ENCODE assay signal across 11 cellular contexts in genomic region chr22:28759861-28760560, GRCh38. TPM values are rescaled to one million over a fixed set of nuclear protein-coding genes. Genes with fewer than 3 reads are reported as not detected.
A peak's percentile ranks its signal among the peaks of the same experiment; 100 is the strongest.
DNase-seq lines count a peak whose midpoint lies in the region; ATAC-seq, FAIRE-seq and TF ChIP-seq lines count a peak whose summit lies in the region.
"Had no signal": no experiment of that assay in that cellular context is flagged by ENCODE, and none has a peak within 500 bp of the region (broad histone marks: within the 10 kb centered on the region; RNA-seq: fewer than 3 reads in every experiment).

No MANE protein-coding gene starts in this region.

- H3K79me2 ChIP-seq in H9 (ENCODE audit: insufficient read depth, low read length) (no peaks in the 10 kb centered on the region), K562 (ENCODE audit: control insufficient read depth, insufficient read depth, low read length) (no peaks in the 10 kb centered on the region)

- H2BK5ac ChIP-seq in H9 (ENCODE audit: insufficient read length, low read length), result peak overlapping the region; percentile 46

- H4K91ac ChIP-seq in H9 (ENCODE audit: insufficient read length, low read depth, low read length), result no peak overlapping the region

- intact Hi-C loops in K562 (cut with micrococcal nuclease), result no loop called here
- intact Hi-C loops in ovary (cut with DNase I), result no loop called here

- H3K36me3 Mint-ChIP-seq in H9 (ENCODE audit: insufficient read depth in 1 of 3, low read depth in 3 of 3) (peaks cover 12 to 19% (median 14%) of the 10 kb centered on the region in 3 experiments), naive B cell (peaks cover 7 to 11% of the 10 kb centered on the region in 2 donors)

- CTCF ChIA-PET in K562 (lab: Yijun Ruan, JAX; ENCODE audit: low intra/inter-chr PET ratio), result no interaction called here

- H2AFZ ChIP-seq in H9 (ENCODE audit: low read length) (no peak overlapping the region), K562 (ENCODE audit: low read depth, low read length) (peak overlapping the region; percentile 51)

- H3K79me1 ChIP-seq in H9 (ENCODE audit: insufficient read depth, low read depth, low read length, poor library complexity, severe bottlenecking), result no peaks in the 10 kb centered on the region

- H3K27ac ChIP-seq in H9 (ENCODE audit: insufficient read length, low read depth, low read length), result peak overlapping the region; percentile 92
- no peak overlapping the region for H3K27ac ChIP-seq in K562 (ENCODE audit: extremely low read depth, low read depth, low read length)
- H3K27ac ChIP-seq in ovary, result no peak overlapping the region

- H3K27me3 ChIP-seq in H9 (ENCODE audit: insufficient read depth, low read length) (no peaks in the 10 kb centered on the region), K562 (ENCODE audit: control insufficient read depth in 2 of 2, insufficient read depth in 2 of 2, low read length in 2 of 2) (no peaks in the 10 kb centered on the region), ovary (no peaks in the 10 kb centered on the region)

- no peak for TF ChIP-seq RAD21 in K562 (CRISPR knock-in tag; conservative IDR thresholded peaks at IDR 0.05 in 1 of 2, IDR thresholded peaks at IDR 0.05 in 1 of 2)

- in situ Hi-C loops in K562 (cut with MboI), result no loop called here

- peak overlapping the region; percentile 29 for H3K4me2 ChIP-seq in H9 (ENCODE audit: insufficient read depth, insufficient read length, low read length)
- H3K4me2 ChIP-seq in K562 (ENCODE audit: insufficient read depth, low read length), result no peak overlapping the region

- H4K5ac ChIP-seq in H9 (ENCODE audit: insufficient read length, low read depth, low read length), result peak overlapping the region; percentile 11

- H3K4me3 ChIP-seq in K562 (no peak overlapping the region), ovary (no peak overlapping the region)

- TF ChIP-seq POLR2A in K562 (conservative IDR thresholded peaks at IDR 0.05), result no peak
- no peak for TF ChIP-seq POLR2A in ovary (IDR thresholded peaks at IDR 0.05)

- DNase-seq in H9, result peak; percentile 58
- peak; percentile 28 for DNase-seq in NCI-H2029 treated with DMSO at 0.1 percent for 48 hours (lab: John Stamatoyannopoulos, UW)
- no peak for DNase-seq in K562 (ENCODE audit: extremely low read depth in 1 of 4, low spot score in 3 of 4)
- no peak for DNase-seq in naive B cell
- DNase-seq in ovary, result no peak
- no peak for DNase-seq in activated effector memory CD4-positive, alpha-beta T cell treated with Interleukin-2 at 50 U/mL for 16 hours
- DNase-seq: activated naive CD4-positive, alpha-beta T cell treated with anti-CD3 and anti-CD28 coated beads for 36 hours; NCI-H526 treated with DMSO at 0.1 percent for 48 hours; right cardiac atrium had no signal

- H2BK15ac ChIP-seq in H9 (ENCODE audit: low read depth, low read length), result no peak overlapping the region

- no peak overlapping the region for H2BK12ac ChIP-seq in H9 (ENCODE audit: insufficient read length, low read depth, low read length)

- H3T11ph ChIP-seq in H9 (ENCODE audit: low read length), result no peak overlapping the region

- no peak overlapping the region for H2BK120ac ChIP-seq in H9 (ENCODE audit: low read depth, low read length, poor library complexity, severe bottlenecking)

- TF ChIP-seq CTCF in H9 (conservative IDR thresholded peaks at IDR 0.05), result no peak
- no peak for TF ChIP-seq CTCF in K562 (IDR thresholded peaks at IDR 0.05 in 2 of 3, conservative IDR thresholded peaks at IDR 0.05 in 1 of 3; ENCODE audit: insufficient read depth in 2 of 3, low read depth in 1 of 3, low read length in 3 of 3)
- no peak for TF ChIP-seq CTCF in ovary (IDR thresholded peaks at IDR 0.05)

- H2AK5ac ChIP-seq in H9 (ENCODE audit: insufficient read length, low read length), result no peak overlapping the region

- H4K8ac ChIP-seq in H9 (replicated peaks; ENCODE audit: insufficient read length, low read depth, low read length), result no peak overlapping the region

- H3K9me3 ChIP-seq in H9 (ENCODE audit: control insufficient read depth, low read depth, low read length), result no peaks in the 10 kb centered on the region
- H3K9me3 ChIP-seq in K562 (replicated peaks; ENCODE audit: control insufficient read depth, insufficient read depth, low read depth, low read length), result no peaks in the 10 kb centered on the region
- H3K9me3 ChIP-seq in ovary, result no peaks in the 10 kb centered on the region

- no peak overlapping the region for H2BK20ac ChIP-seq in H9 (ENCODE audit: low read depth, low read length, poor library complexity, severe bottlenecking)

- peak overlapping the region; percentile 36 for H3K9ac ChIP-seq in H9 (ENCODE audit: extremely low read depth, insufficient read length, low read length)
- no peak overlapping the region for H3K9ac ChIP-seq in K562 (ENCODE audit: insufficient read depth in 1 of 2, low read depth in 2 of 2, low read length in 2 of 2)

- H3K4me1 ChIP-seq in H9 (ENCODE audit: insufficient read depth, low read length) (no peaks in the 10 kb centered on the region; the same call in 1 of the 2 replicates), K562 (replicated peaks in 1 of 2; ENCODE audit: control insufficient read depth in 2 of 2, insufficient read depth in 2 of 2, low read length in 2 of 2) (no peaks in the 10 kb centered on the region), ovary (ENCODE audit: insufficient read depth) (no peaks in the 10 kb centered on the region)

- H3K4me1 Mint-ChIP-seq in H9 (peaks cover 18 to 25% of the 10 kb centered on the region in 2 experiments), naive B cell (peaks cover 16 to 25% (median 17%) of the 10 kb centered on the region in 3 donors)

- H3K56ac ChIP-seq in H9 (ENCODE audit: insufficient read length, low read depth, low read length), result no peak overlapping the region

- H3K4me3 Mint-ChIP-seq in H9 (peak overlapping the region; percentile 37 to 67), naive B cell (peak overlapping the region in 6 of 8 donors; percentile 44 to 80 (median 59))
- H3K4me3 Mint-ChIP-seq: activated naive CD4-positive, alpha-beta T cell treated with anti-CD3 and anti-CD28 coated beads for 36 hours had no signal

- H3K27me3 Mint-ChIP-seq in H9 (ENCODE audit: low read depth) (no peaks in the 10 kb centered on the region; the same call in 1 of the 2 replicates), naive B cell (no peaks in the 10 kb centered on the region)

- H3K9me1 ChIP-seq in K562 (ENCODE audit: control insufficient read depth, insufficient read depth, low read length), result no peaks in the 10 kb centered on the region

- H3K18ac ChIP-seq in H9 (ENCODE audit: insufficient read length, low read depth, low read length), result peak overlapping the region; percentile 96

- H3K9me3 Mint-ChIP-seq in H9 (peaks cover 10 to 11% of the 10 kb centered on the region in 2 experiments; a peak in 4 of 5 replicates), naive B cell (no peaks in the 10 kb centered on the region)
- H3K9me3 Mint-ChIP-seq: activated naive CD4-positive, alpha-beta T cell treated with anti-CD3 and anti-CD28 coated beads for 36 hours had no signal

- no peak for ATAC-seq in K562
- ATAC-seq in naive B cell (ENCODE audit: low read depth in 2 of 2), result peak; percentile 25 to 54
- no peak for ATAC-seq in GM21737 (IDR thresholded peaks at IDR 0.05; ENCODE audit: unreplicated experiment)
- ATAC-seq in HG02759 (IDR thresholded peaks at IDR 0.05; ENCODE audit: unreplicated experiment), result no peak
- ATAC-seq: right cardiac atrium had no signal

- H4K20me1 ChIP-seq in H9 (ENCODE audit: control insufficient read depth, insufficient read depth, insufficient read length) (no peaks in the 10 kb centered on the region), K562 (replicated peaks; ENCODE audit: control insufficient read depth, insufficient read depth, low read length) (no peaks in the 10 kb centered on the region)

- WGBS in H9 (ENCODE audit: extremely low coverage, insufficient read length, low lambda C conversion rate), result no CpG with 5 or more reads among the region's 3 CpGs
- WGBS in K562 (ENCODE audit: insufficient coverage, low coverage, missing lambda C conversion rate), result 51% methylated on average over 3 of the region's 3 CpGs
- WGBS in ovary, 3 donors, result 29 to 43% (median 40%) methylated on average over 3 of the region's 3 CpGs

- FAIRE-seq in K562 (lab: Jason Lieb, UNC), result no peak

- peak overlapping the region; percentile 42; the same call in 1 of the 2 replicates for H3K14ac ChIP-seq in H9 (ENCODE audit: insufficient read depth, low read length)

- peak overlapping the region; percentile 91 to 99 (median 96) for H3K27ac Mint-ChIP-seq in H9
- peak overlapping the region; percentile 20 to 83 (median 41) for H3K27ac Mint-ChIP-seq in naive B cell
- H3K27ac Mint-ChIP-seq: activated naive CD4-positive, alpha-beta T cell treated with anti-CD3 and anti-CD28 coated beads for 36 hours had no signal

- H3K23ac ChIP-seq in H9 (ENCODE audit: insufficient read length, low read depth, low read length), result no peak overlapping the region

- POLR2A ChIA-PET in K562 (lab: Yijun Ruan, JAX), result interaction anchor here (0.6 kb wide), 2 partner anchors 52 to 381 kb away, joined by 3 to 4 read pairs; no protein-coding TSS in a partner anchor

- no peak overlapping the region; the same call in 1 of the 2 replicates for H3K4ac ChIP-seq in H9 (ENCODE audit: low read depth, low read length)

- H3K36me3 ChIP-seq in K562 (ENCODE audit: control insufficient read depth, insufficient read depth, low read length) (no peaks in the 10 kb centered on the region), ovary (no peaks in the 10 kb centered on the region)

- no peaks in the 10 kb centered on the region for H3K23me2 ChIP-seq in H9 (ENCODE audit: insufficient read length, low read depth, low read length, poor library complexity, severe bottlenecking)

- TF ChIP-seq EP300 in K562 (IDR thresholded peaks at IDR 0.05; ENCODE audit: low read length), result no peak
- TF ChIP-seq EP300 in ovary (IDR thresholded peaks at IDR 0.05), result no peak

- no TSS peak for BruUV-seq in K562 (replicated peaks; lab: Mats Ljungman, UMichigan)

RNA-seq across cellular contexts. Expression of gene CCDC117, which starts 12.5 kb away (rescaled TPM):
- total RNA-seq in H9 (2021) (40.0 and 41.4 TPM in 2 replicates), K562 (2014; rRNA removed) (13.1 and 14.9 TPM in 2 replicates), K562 (2014; rRNA removed; fragmentation: Illumina TruSeq; extraction: Trizol) (23.2 and 23.9 TPM in 2 replicates), K562 (2015; rRNA removed; fragmentation: Illumina TruSeq; extraction: Trizol) (22.2 and 23.3 TPM in 2 replicates), K562 (2021) (18.7 and 19.7 TPM in 2 replicates), ovary (10 to 100 TPM; 14.9 to 24.7 (median 22.8) TPM)
- total RNA-seq in K562 (2011; cell fraction: chromatin; rRNA removed; ENCODE audit: low replicate concordance), result 3.9 and 14.9 TPM in 2 replicates
- 4.5 and 4.7 TPM in 2 replicates for total RNA-seq in K562 (2011; cell fraction: nucleolus; rRNA removed)
- 8.1 and 10.8 TPM in 2 replicates for total RNA-seq in K562 (2011; cell fraction: nucleoplasm; rRNA removed)
- polyA plus RNA-seq in K562 (2011; rRNA removed) (10.1 and 15.8 TPM in 2 replicates), K562 (2014; fragmentation: Illumina TruSeq; extraction: Trizol) (17.1 and 20.6 TPM in 2 replicates), K562 (2014; fragmentation: Nextera tagmentation; extraction: Ambion mirVana) (1 to 10 TPM; 5.7 to 8.0 TPM), K562 (2014; rRNA removed) (13.1 and 13.4 TPM in 2 replicates), naive B cell (ENCODE audit: low read depth in 6 of 6) (10 to 100 TPM in 5 of 6 donors, 1 to 10 TPM in 1; 9.9 to 30.0 (median 19.5) TPM), ovary (10 to 100 TPM; 11.7 to 34.2 TPM)
- 3.9 and 6.3 TPM in 2 replicates for polyA plus RNA-seq in K562 (2011; cell fraction: cytosol; rRNA removed)
- polyA plus RNA-seq in K562 (2011; cell fraction: nucleus; rRNA removed), result 1.9 and 3.0 TPM in 2 replicates
- 9.1 and 14.1 TPM in 2 replicates for polyA plus RNA-seq in K562 (2012)
- 28.5 and 31.4 TPM in 2 replicates for polyA minus RNA-seq in K562 (2011; rRNA and poly(A)+ RNA removed)
- 14.0 and 14.9 TPM in 2 replicates for polyA minus RNA-seq in K562 (2011; cell fraction: cytosol; rRNA and poly(A)+ RNA removed)
- 1.9 and 4.1 TPM in 2 replicates for polyA minus RNA-seq in K562 (2011; cell fraction: nucleus; rRNA and poly(A)+ RNA removed)

RNA-seq across cellular contexts. Expression of gene HSCB, which starts 18.2 kb away (rescaled TPM):
- total RNA-seq in H9 (2021), result 20.8 and 21.2 TPM in 2 replicates
- total RNA-seq in K562 (2011; cell fraction: chromatin; rRNA removed; ENCODE audit: low replicate concordance), result 4.3 and 6.8 TPM in 2 replicates
- 5.9 and 8.2 TPM in 2 replicates for total RNA-seq in K562 (2011; cell fraction: nucleolus; rRNA removed)
- 3.6 and 6.5 TPM in 2 replicates for total RNA-seq in K562 (2011; cell fraction: nucleoplasm; rRNA removed)
- total RNA-seq in K562 (2014; rRNA removed), result 8.3 and 15.0 TPM in 2 replicates
- 10.2 and 11.1 TPM in 2 replicates for total RNA-seq in K562 (2014; rRNA removed; fragmentation: Illumina TruSeq; extraction: Trizol)
- total RNA-seq in K562 (2015; rRNA removed; fragmentation: Illumina TruSeq; extraction: Trizol), result 8.7 and 9.0 TPM in 2 replicates
- total RNA-seq in K562 (2021), result 7.7 and 8.4 TPM in 2 replicates
- 8.6 and 12.1 TPM in 2 replicates for polyA plus RNA-seq in K562 (2011; rRNA removed)
- 9.9 and 11.9 TPM in 2 replicates for polyA plus RNA-seq in K562 (2011; cell fraction: cytosol; rRNA removed)
- polyA plus RNA-seq in K562 (2011; cell fraction: nucleus; rRNA removed), result 2.1 and 3.1 TPM in 2 replicates
- polyA plus RNA-seq in K562 (2012), result 12.0 and 13.1 TPM in 2 replicates
- 8.6 and 11.8 TPM in 2 replicates for polyA plus RNA-seq in K562 (2014; fragmentation: Illumina TruSeq; extraction: Trizol)
- 1 to 10 TPM; 2.6 to 4.4 TPM for polyA plus RNA-seq in K562 (2014; fragmentation: Nextera tagmentation; extraction: Ambion mirVana)
- polyA plus RNA-seq in K562 (2014; rRNA removed), result 13.1 and 17.1 TPM in 2 replicates
- 2.6 TPM in 2 replicates for polyA minus RNA-seq in K562 (2011; rRNA and poly(A)+ RNA removed)
- 1.6 and 5.8 TPM in 2 replicates for polyA minus RNA-seq in K562 (2011; cell fraction: cytosol; rRNA and poly(A)+ RNA removed)
- 3.9 and 4.4 TPM in 2 replicates for polyA minus RNA-seq in K562 (2011; cell fraction: nucleus; rRNA and poly(A)+ RNA removed)
- 10 to 100 TPM; 14.7 to 23.6 (median 15.7) TPM for polyA plus RNA-seq in naive B cell (ENCODE audit: low read depth in 6 of 6)
- total RNA-seq in ovary, result 10 to 100 TPM; 14.9 to 70.6 (median 17.0) TPM
- polyA plus RNA-seq in ovary, result 10 to 100 TPM; 25.7 to 27.9 TPM

RNA-seq across cellular contexts. Expression of gene CHEK2, which starts 18.4 kb away (rescaled TPM):
- total RNA-seq in H9 (2021) (54.4 and 61.1 TPM in 2 replicates), K562 (2014; rRNA removed) (28.7 and 28.8 TPM in 2 replicates), K562 (2014; rRNA removed; fragmentation: Illumina TruSeq; extraction: Trizol) (55.2 and 58.0 TPM in 2 replicates), K562 (2015; rRNA removed; fragmentation: Illumina TruSeq; extraction: Trizol) (46.5 and 47.8 TPM in 2 replicates), K562 (2021) (44.2 and 55.9 TPM in 2 replicates), ovary (10 to 100 TPM in 4 of 7 donors, 1 to 10 TPM in 3; 4.1 to 18.2 (median 10.1) TPM)
- total RNA-seq in K562 (2011; cell fraction: chromatin; rRNA removed; ENCODE audit: low replicate concordance), result 40.3 and 69.8 TPM in 2 replicates
- total RNA-seq in K562 (2011; cell fraction: nucleolus; rRNA removed), result 22.1 and 27.2 TPM in 2 replicates
- total RNA-seq in K562 (2011; cell fraction: nucleoplasm; rRNA removed), result 29.2 and 30.4 TPM in 2 replicates
- polyA plus RNA-seq in K562 (2011; rRNA removed) (56.5 and 68.7 TPM in 2 replicates), K562 (2014; fragmentation: Illumina TruSeq; extraction: Trizol) (56.5 and 66.9 TPM in 2 replicates), K562 (2014; fragmentation: Nextera tagmentation; extraction: Ambion mirVana) (100 to 1,000 TPM in 1 of 2 experiments, 10 to 100 TPM in 1; 70.9 to 102 TPM), K562 (2014; rRNA removed) (49.0 and 57.2 TPM in 2 replicates), naive B cell (ENCODE audit: low read depth in 6 of 6) (10 to 100 TPM; 16.0 to 75.9 (median 21.9) TPM), ovary (10 to 100 TPM; 10.2 to 10.5 TPM)
- 73.8 and 80.3 TPM in 2 replicates for polyA plus RNA-seq in K562 (2011; cell fraction: cytosol; rRNA removed)
- 30.5 and 31.0 TPM in 2 replicates for polyA plus RNA-seq in K562 (2011; cell fraction: nucleus; rRNA removed)
- polyA plus RNA-seq in K562 (2012), result 37.5 and 40.3 TPM in 2 replicates
- polyA minus RNA-seq in K562 (2011; rRNA and poly(A)+ RNA removed), result 31.1 and 38.8 TPM in 2 replicates
- 36.7 and 46.4 TPM in 2 replicates for polyA minus RNA-seq in K562 (2011; cell fraction: cytosol; rRNA and poly(A)+ RNA removed)
- 16.7 and 26.4 TPM in 2 replicates for polyA minus RNA-seq in K562 (2011; cell fraction: nucleus; rRNA and poly(A)+ RNA removed)

RNA-seq across cellular contexts. Expression of gene XBP1, which starts 40.4 kb away (rescaled TPM):
- total RNA-seq in H9 (2021), result 114 and 116 TPM in 2 replicates
- total RNA-seq in K562 (2011; cell fraction: chromatin; rRNA removed; ENCODE audit: low replicate concordance), result 104 and 124 TPM in 2 replicates
- 145 and 151 TPM in 2 replicates for total RNA-seq in K562 (2011; cell fraction: nucleolus; rRNA removed)
- 161 and 190 TPM in 2 replicates for total RNA-seq in K562 (2011; cell fraction: nucleoplasm; rRNA removed)
- total RNA-seq in K562 (2014; rRNA removed), result 218 and 269 TPM in 2 replicates
- total RNA-seq in K562 (2014; rRNA removed; fragmentation: Illumina TruSeq; extraction: Trizol), result 94.6 and 107 TPM in 2 replicates
- total RNA-seq in K562 (2015; rRNA removed; fragmentation: Illumina TruSeq; extraction: Trizol), result 65.8 and 73.7 TPM in 2 replicates
- total RNA-seq in K562 (2021), result 94.6 and 101 TPM in 2 replicates
- 117 and 124 TPM in 2 replicates for polyA plus RNA-seq in K562 (2011; rRNA removed)
- polyA plus RNA-seq in K562 (2011; cell fraction: cytosol; rRNA removed), result 84.6 and 121 TPM in 2 replicates
- polyA plus RNA-seq in K562 (2011; cell fraction: nucleus; rRNA removed), result 58.8 and 84.0 TPM in 2 replicates
- polyA plus RNA-seq in K562 (2012), result 63.8 and 159 TPM in 2 replicates
- polyA plus RNA-seq in K562 (2014; fragmentation: Illumina TruSeq; extraction: Trizol), result 95.5 and 115 TPM in 2 replicates
- 10 to 100 TPM; 25.0 to 28.6 TPM for polyA plus RNA-seq in K562 (2014; fragmentation: Nextera tagmentation; extraction: Ambion mirVana)
- 81.9 and 96.3 TPM in 2 replicates for polyA plus RNA-seq in K562 (2014; rRNA removed)
- polyA minus RNA-seq in K562 (2011; rRNA and poly(A)+ RNA removed), result 144 and 170 TPM in 2 replicates
- 70.3 and 78.3 TPM in 2 replicates for polyA minus RNA-seq in K562 (2011; cell fraction: cytosol; rRNA and poly(A)+ RNA removed)
- polyA minus RNA-seq in K562 (2011; cell fraction: nucleus; rRNA and poly(A)+ RNA removed), result 35.4 and 52.6 TPM in 2 replicates
- polyA plus RNA-seq in naive B cell (ENCODE audit: low read depth in 6 of 6), result 100 to 1,000 TPM in 1 of 6 donors, 10 to 100 TPM in 5; 64.0 to 138 (median 75.1) TPM
- 100 to 1,000 TPM; 115 to 229 (median 138) TPM for total RNA-seq in ovary
- 100 to 1,000 TPM in 1 of 2 donors, 10 to 100 TPM in 1; 53.1 to 154 TPM for polyA plus RNA-seq in ovary

Comparison
In these comparisons a context has a peak if more than half of its experiments do, and no peak if none do; other contexts are left out.
1. DNase-seq: peak in H9 (single experiment) and NCI-H2029 treated with DMSO at 0.1 percent for 48 hours (single experiment); none in K562 (0 of 4), naive B cell (single experiment), ovary (0 of 5) and activated effector memory CD4-positive, alpha-beta T cell treated with Interleukin-2 at 50 U/mL for 16 hours (single experiment).
2. ATAC-seq: peak in naive B cell (2 of 2); none in K562 (single experiment), GM21737 (single experiment) and HG02759 (single experiment).